ENCODE assay signal across 1 cellular context in genomic region chr10:124898493-124898892, GRCh38.
TF ChIP-seq lines count a peak whose summit lies in the region.

No MANE protein-coding gene starts in this region.

TF ChIP-seq in GM23338, 12 proteins besides CTCF, POLR2A, EP300 and RAD21 (continued from another document):
- TF ChIP-seq ZNF462 (CRISPR knock-in tag; IDR thresholded peaks at IDR 0.05) (no peak), REST (IDR thresholded peaks at IDR 0.05; ENCODE audit: unreplicated experiment) (no peak), POLR2AphosphoS5 (IDR thresholded peaks at IDR 0.05; ENCODE audit: low read depth) (no peak), ZNF331 (CRISPR knock-in tag; IDR thresholded peaks at IDR 0.05; ENCODE audit: low read depth) (no peak), ZNF114 (CRISPR knock-in tag; IDR thresholded peaks at IDR 0.05) (no peak), STAT1 (IDR thresholded peaks at IDR 0.05; ENCODE audit: unreplicated experiment) (no peak)
